8 cellular contexts compared by ENCODE assay signal in genomic region chr11:102293873-102294601, GRCh38. TPM values are rescaled to one million over a fixed set of nuclear protein-coding genes. Genes with fewer than 3 reads are reported as not detected.
DNase-seq lines count a peak whose midpoint lies in the region; ATAC-seq and TF ChIP-seq lines count a peak whose summit lies in the region.

No MANE protein-coding gene starts in this region.

- DNase-seq in Daoy (ENCODE audit: low read depth) (peak; percentile 40), PC-9 (peak in 1 of 2 experiments; percentile 64), chondrocyte (ENCODE audit: low spot score) (no peak), memory B cell (ENCODE audit: low spot score in 2 of 2) (peak in 1 of 2 donors; percentile 56), cerebellum (ENCODE audit: low spot score) (no peak)
- no peak for DNase-seq in stimulated activated CD4-positive, alpha-beta T cell treated with anti-CD3 and anti-CD28 coated beads, Interleukin-15, amount 100 ng/mL, for 24 hours

- H2AFZ ChIP-seq in PC-9, result no peak overlapping the region

- H3K9me2 ChIP-seq in PC-9 (ENCODE audit: insufficient read depth), result no peaks in the 10 kb centered on the region

- no peaks in the 10 kb centered on the region for H3K27me3 ChIP-seq in PC-9 (ENCODE audit: insufficient read depth, low read depth)

- H3K36me3 ChIP-seq in PC-9 (ENCODE audit: low read depth), result no peaks in the 10 kb centered on the region

- intact Hi-C loops in PC-9 (cut with micrococcal nuclease; ENCODE audit: unreplicated experiment), result no loop called here

- H3K9me3 Mint-ChIP-seq in chondrocyte (ENCODE audit: low read depth) (no peaks in the 10 kb centered on the region), memory B cell (no peaks in the 10 kb centered on the region)

- TF ChIP-seq CTCF in PC-9 (conservative IDR thresholded peaks at IDR 0.05) (peak; percentile 81), chondrocyte (IDR thresholded peaks at IDR 0.05) (peak; percentile 88)

- H3K27me3 Mint-ChIP-seq in chondrocyte (ENCODE audit: low read depth), result no peaks in the 10 kb centered on the region
- no peaks in the 10 kb centered on the region for H3K27me3 Mint-ChIP-seq in memory B cell

- ATAC-seq in GM19328 (IDR thresholded peaks at IDR 0.05; ENCODE audit: unreplicated experiment) (peak; percentile 93), HG03139 (IDR thresholded peaks at IDR 0.05; ENCODE audit: unreplicated experiment) (peak; percentile 96), memory B cell (ENCODE audit: low read depth) (peak; percentile 93)

- H3K4me2 ChIP-seq in PC-9, result no peak overlapping the region

- no peaks in the 10 kb centered on the region for H3K79me2 ChIP-seq in PC-9 (ENCODE audit: low read depth)

- no peak overlapping the region for H3K4me3 ChIP-seq in PC-9

- H3K36me3 Mint-ChIP-seq in chondrocyte (ENCODE audit: low read depth), result no peaks in the 10 kb centered on the region
- H3K36me3 Mint-ChIP-seq in memory B cell, result peaks cover 6% of the 10 kb centered on the region

- H3K4me1 Mint-ChIP-seq in chondrocyte (ENCODE audit: low read depth) (peaks cover 15% of the 10 kb centered on the region), memory B cell (peaks cover 37% of the 10 kb centered on the region)

- H3K27ac Mint-ChIP-seq in chondrocyte (ENCODE audit: unreplicated experiment) (no peak overlapping the region), memory B cell (peak overlapping the region; percentile 91)

- CTCF ChIA-PET in PC-9 (lab: Charles Lee), result interaction anchor here (0.5 to 1.8 kb wide), 7 partner anchors 12 to 865 kb away, joined by 3 to 11 read pairs (median 5); no protein-coding TSS in a partner anchor

- no peak overlapping the region for H3K27ac ChIP-seq in PC-9

- no peaks in the 10 kb centered on the region for H4K20me1 ChIP-seq in PC-9 (ENCODE audit: insufficient read depth)

- no peaks in the 10 kb centered on the region for H3F3A ChIP-seq in PC-9 (ENCODE audit: insufficient read depth, low read depth)

- H3K9me3 ChIP-seq in PC-9 (ENCODE audit: insufficient read depth, low read depth), result no peaks in the 10 kb centered on the region

- no TSS peak for BruUV-seq in PC-9 (replicated peaks; lab: Mats Ljungman, UMichigan)

- no peaks in the 10 kb centered on the region for H3K4me1 ChIP-seq in PC-9 (replicated peaks; ENCODE audit: insufficient read depth)

- POLR2A ChIA-PET in PC-9 (lab: Charles Lee; ENCODE audit: unreplicated experiment), result no interaction called here

- H3K4me3 Mint-ChIP-seq in chondrocyte (ENCODE audit: unreplicated experiment), result no peak overlapping the region
- H3K4me3 Mint-ChIP-seq in memory B cell, result peak overlapping the region; percentile 90

RNA-seq across cellular contexts. Expression of gene BIRC3, which starts 23.2 kb away (rescaled TPM):
- 21.3 and 24.7 TPM in 2 replicates for total RNA-seq in Daoy (2014; rRNA removed; shearing (Covaris generic))
- total RNA-seq in PC-9 (2021), result 3.8 and 4.8 TPM in 2 replicates
- 0.27 to 0.72 TPM (median 0.40 TPM) in 3 replicates for total RNA-seq in chondrocyte
- total RNA-seq in cerebellum, result 1.1 TPM

RNA-seq across cellular contexts. Expression of gene BIRC2, which starts 53.0 kb away (rescaled TPM):
- total RNA-seq in Daoy (2014; rRNA removed; shearing (Covaris generic)), result 73.1 and 105 TPM in 2 replicates
- 33.7 and 37.5 TPM in 2 replicates for total RNA-seq in PC-9 (2021)
- 43.1 to 55.2 TPM (median 45.6 TPM) in 3 replicates for total RNA-seq in chondrocyte
- 96.0 TPM for total RNA-seq in cerebellum
